ENCODE assay signal across 1 cellular context in the genomic region with DNA sequence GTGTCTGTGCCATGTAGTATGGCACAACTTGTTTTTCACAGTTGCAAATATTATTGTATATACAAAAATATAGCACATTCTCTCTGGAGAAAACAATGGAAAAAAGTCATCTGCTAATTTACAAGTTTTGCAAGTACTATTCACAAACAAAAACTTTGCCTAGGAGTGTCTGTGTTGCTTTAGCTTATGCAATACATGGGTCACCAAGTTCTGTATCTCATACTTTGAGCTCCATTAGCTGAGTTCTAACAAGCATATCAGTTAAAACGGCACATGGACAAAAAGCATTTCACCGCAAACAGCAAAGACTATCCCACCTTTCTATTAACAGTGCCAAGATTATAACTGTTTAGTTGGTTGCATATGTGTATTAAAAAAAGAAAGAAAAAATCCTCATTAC.
TF ChIP-seq lines count a peak whose summit lies in the region.

No MANE protein-coding gene starts in this region.

TF ChIP-seq in H1, 55 proteins besides CTCF, POLR2A, EP300 and RAD21 (continued from another document):
- no peak for TF ChIP-seq CBX5 (IDR thresholded peaks at IDR 0.05; ENCODE audit: low read depth, low read length)
TF ChIP-seq in H1: peak in this region for 0.
